17 cellular contexts compared by ENCODE assay signal in the genomic region with DNA sequence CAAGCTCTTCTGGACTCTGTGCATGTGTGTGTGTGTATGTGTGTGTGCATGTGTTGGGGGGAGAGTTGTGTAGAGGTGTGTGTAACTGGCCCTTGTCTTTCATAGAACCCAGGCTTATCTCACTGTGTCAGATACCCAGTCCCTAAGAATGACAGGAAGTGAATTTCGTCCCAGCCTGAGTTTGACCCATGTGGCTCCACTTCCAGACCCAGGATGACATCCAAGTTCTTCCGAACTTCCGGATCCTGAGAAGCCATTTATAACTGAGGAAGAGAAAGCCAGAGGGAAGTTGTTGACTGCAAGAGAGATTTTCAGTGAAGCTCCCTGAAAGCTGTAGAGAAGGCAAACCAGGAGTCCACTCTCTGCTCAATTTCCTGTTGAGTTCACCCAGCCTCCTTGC. TPM values are rescaled to one million over a fixed set of nuclear protein-coding genes. Genes with fewer than 3 reads are reported as not detected.
"Had no signal": no experiment of that assay in that cellular context is flagged by ENCODE, and none has a peak within 500 bp of the region (broad histone marks: within the 10 kb centered on the region; RNA-seq: fewer than 3 reads in every experiment).

No MANE protein-coding gene starts in this region.

- H3K36me3 Mint-ChIP-seq: activated naive CD4-positive, alpha-beta T cell treated with anti-CD3 and anti-CD28 coated beads, Interleukin-2, amount 50 U/mL, for 24 hours; brain had no signal

- H3K27ac ChIP-seq: epithelial cell of prostate, gastroesophageal sphincter, neutrophil, tibial artery, vagina had no signal

- H3K9me3 ChIP-seq: gastroesophageal sphincter, neutrophil, tibial artery, vagina had no signal

- DNase-seq: activated CD4-positive, alpha-beta T cell treated with anti-CD3 and anti-CD28 coated beads, Interleukin-2, amount 50 U/mL, for 4 hours; activated CD4-positive, CD25-positive, alpha-beta regulatory T cell treated with anti-CD3 and anti-CD28 coated beads, Interleukin-2, amount 50 U/mL, for 72 hours; activated CD8-positive, alpha-beta memory T cell treated with anti-CD3 and anti-CD28 coated beads, Interleukin-2, amount 10 ng/mL, durations not matched to agents 7 days and 5 days; activated effector memory CD4-positive, alpha-beta T cell treated with Interleukin-2 at 50 U/mL for 16 hours; activated T-cell treated with anti-CD3 and anti-CD28 coated beads, Interleukin-2, amount 50 U/mL, for 24 hours; amygdala; effector memory CD8-positive, alpha-beta T cell; midbrain; right cardiac atrium; small intestine; tibial artery had no signal

- FAIRE-seq: small intestine had no signal

- H3K27me3 ChIP-seq: gastroesophageal sphincter, vagina had no signal

- H3K36me3 ChIP-seq: gastroesophageal sphincter, neutrophil, tibial artery, vagina had no signal

- H3K9me3 Mint-ChIP-seq: activated naive CD4-positive, alpha-beta T cell treated with anti-CD3 and anti-CD28 coated beads, Interleukin-2, amount 50 U/mL, for 24 hours; activated T-cell treated with anti-CD3 and anti-CD28 coated beads, Interleukin-2, amount 50 U/mL, for 24 hours; effector memory CD8-positive, alpha-beta T cell had no signal

- H3K4me3 Mint-ChIP-seq: activated naive CD4-positive, alpha-beta T cell treated with anti-CD3 and anti-CD28 coated beads, Interleukin-2, amount 50 U/mL, for 24 hours; activated T-cell treated with anti-CD3 and anti-CD28 coated beads, Interleukin-2, amount 50 U/mL, for 24 hours; brain had no signal

- H3K27ac Mint-ChIP-seq: activated naive CD4-positive, alpha-beta T cell treated with anti-CD3 and anti-CD28 coated beads, Interleukin-2, amount 50 U/mL, for 24 hours; activated T-cell treated with anti-CD3 and anti-CD28 coated beads, Interleukin-2, amount 50 U/mL, for 24 hours; brain had no signal

- H3K4me3 ChIP-seq: gastroesophageal sphincter, tibial artery, vagina had no signal

- ATAC-seq: effector memory CD8-positive, alpha-beta T cell; gastroesophageal sphincter; right cardiac atrium had no signal

RNA-seq across cellular contexts. Expression of a gene that starts 53.2 kb away (rescaled TPM):
- total RNA-seq: vagina had no signal
